8 cellular contexts compared by ENCODE assay signal in the genomic region with DNA sequence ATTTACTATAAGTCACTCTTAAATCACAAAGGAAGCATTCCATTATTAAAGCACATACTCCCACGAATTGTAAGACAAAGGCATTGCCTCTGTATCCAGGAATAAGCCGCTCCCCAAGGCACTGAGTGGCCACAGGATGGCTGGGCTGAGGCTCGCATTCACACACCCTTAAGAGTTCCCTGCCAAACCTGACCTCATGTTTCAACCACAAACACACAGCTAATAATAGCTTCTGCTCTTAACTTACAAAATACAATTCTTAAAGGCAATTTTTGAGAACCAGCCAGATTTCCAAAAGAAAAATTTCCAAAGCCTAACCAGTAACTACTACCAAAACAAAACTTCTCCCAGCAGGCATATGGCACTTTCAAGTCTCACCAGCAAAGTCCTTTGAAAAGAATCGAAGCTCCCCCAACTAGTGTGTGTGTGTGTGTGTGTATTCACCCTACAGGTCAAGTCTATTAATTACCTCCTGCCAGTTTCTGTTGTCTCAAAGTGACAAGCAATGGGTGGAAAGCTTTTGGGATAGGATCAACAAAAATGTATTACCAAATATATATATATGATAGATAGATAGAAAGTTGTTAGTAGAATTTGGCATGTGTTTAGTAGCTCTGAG. TPM values are rescaled to one million over a fixed set of nuclear protein-coding genes. Genes with fewer than 3 reads are reported as not detected.
DNase-seq lines count a peak whose midpoint lies in the region; ATAC-seq and TF ChIP-seq lines count a peak whose summit lies in the region.
"Had no signal": no experiment of that assay in that cellular context is flagged by ENCODE, and none has a peak within 500 bp of the region (broad histone marks: within the 10 kb centered on the region; RNA-seq: fewer than 3 reads in every experiment).

No MANE protein-coding gene starts in this region.

- H3K27ac ChIP-seq in upper lobe of right lung = no peak overlapping the region

- ATAC-seq in GM19351 (IDR thresholded peaks at IDR 0.05; ENCODE audit: unreplicated experiment) = peak; percentile 81
- peak; percentile 50 for ATAC-seq in HG03521 (IDR thresholded peaks at IDR 0.05; ENCODE audit: unreplicated experiment)
- ATAC-seq in upper lobe of right lung = peak; percentile 36
- no peak for ATAC-seq in HG02759 (IDR thresholded peaks at IDR 0.05; ENCODE audit: unreplicated experiment)
- ATAC-seq in left lobe of liver = no peak

- TF ChIP-seq CTCF in fibroblast of mammary gland (conservative IDR thresholded peaks at IDR 0.05; ENCODE audit: control insufficient read depth, insufficient read depth, low read depth, low read length) = peak; percentile 0
- no peak for TF ChIP-seq CTCF in upper lobe of right lung (IDR thresholded peaks at IDR 0.05)
- no peak for TF ChIP-seq CTCF in glutamatergic neuron (IDR thresholded peaks at IDR 0.05; ENCODE audit: partially characterized antibody, unreplicated experiment)

- no peak overlapping the region for H3K27ac Mint-ChIP-seq in glutamatergic neuron (ENCODE audit: unreplicated experiment)
- H3K27ac Mint-ChIP-seq: activated naive CD8-positive, alpha-beta T cell treated with anti-CD3 and anti-CD28 coated beads, Interleukin-2, amount 10 ng/mL, durations not matched to agents 7 days and 5 days had no signal

- H3K4me3 ChIP-seq in fibroblast of mammary gland (ENCODE audit: control insufficient read depth, low read depth, low read length) (no peak overlapping the region), upper lobe of right lung (no peak overlapping the region)

- H3K27me3 Mint-ChIP-seq in glutamatergic neuron (ENCODE audit: unreplicated experiment) = no peaks in the 10 kb centered on the region

- no peaks in the 10 kb centered on the region for H3K27me3 ChIP-seq in upper lobe of right lung

- H3K36me3 ChIP-seq in upper lobe of right lung = no peaks in the 10 kb centered on the region

- intact Hi-C loops in upper lobe of right lung (cut with DNase I) = no loop called here

- H3K36me3 Mint-ChIP-seq in glutamatergic neuron (ENCODE audit: unreplicated experiment) = no peaks in the 10 kb centered on the region
- H3K36me3 Mint-ChIP-seq: activated naive CD8-positive, alpha-beta T cell treated with anti-CD3 and anti-CD28 coated beads, Interleukin-2, amount 10 ng/mL, durations not matched to agents 7 days and 5 days had no signal

- H3K4me3 Mint-ChIP-seq in glutamatergic neuron (ENCODE audit: unreplicated experiment) = no peak overlapping the region
- H3K4me3 Mint-ChIP-seq: activated naive CD8-positive, alpha-beta T cell treated with anti-CD3 and anti-CD28 coated beads, Interleukin-2, amount 10 ng/mL, durations not matched to agents 7 days and 5 days had no signal

- H3K9me3 ChIP-seq in upper lobe of right lung = no peaks in the 10 kb centered on the region

- H3K9me3 Mint-ChIP-seq in glutamatergic neuron (ENCODE audit: unreplicated experiment) = no peaks in the 10 kb centered on the region

- no peaks in the 10 kb centered on the region for H3K4me1 ChIP-seq in upper lobe of right lung

- no peaks in the 10 kb centered on the region for H3K4me1 Mint-ChIP-seq in glutamatergic neuron (ENCODE audit: low read depth, unreplicated experiment)
- H3K4me1 Mint-ChIP-seq: activated naive CD8-positive, alpha-beta T cell treated with anti-CD3 and anti-CD28 coated beads, Interleukin-2, amount 10 ng/mL, durations not matched to agents 7 days and 5 days had no signal

- peak; percentile 89 for DNase-seq in fibroblast of mammary gland (ENCODE audit: low read depth)
- no peak for DNase-seq in upper lobe of right lung
- no peak for DNase-seq in glutamatergic neuron
- no peak for DNase-seq in left lobe of liver (ENCODE audit: low spot score)
- DNase-seq: activated naive CD8-positive, alpha-beta T cell treated with anti-CD3 and anti-CD28 coated beads, Interleukin-2, amount 10 ng/mL, durations not matched to agents 7 days and 5 days had no signal

RNA-seq across cellular contexts. Expression of gene ARHGAP6, which starts 36.0 kb away (rescaled TPM):
- 17.1 TPM for total RNA-seq in upper lobe of right lung
- total RNA-seq in glutamatergic neuron (ENCODE audit: unreplicated experiment) = 3.6 TPM
- 0.65 TPM for total RNA-seq in left lobe of liver
- total RNA-seq: activated naive CD8-positive, alpha-beta T cell treated with anti-CD3 and anti-CD28 coated beads, Interleukin-2, amount 10 ng/mL, durations not matched to agents 7 days and 5 days had no signal

Comparison
In these comparisons a context has a peak if more than half of its experiments do, and no peak if none do; other contexts are left out.
1. ATAC-seq: peak in GM19351 (single experiment), HG03521 (single experiment) and upper lobe of right lung (single experiment); none in HG02759 (single experiment) and left lobe of liver (single experiment).